ENCODE assay signal across 8 cellular contexts in the genomic region with DNA sequence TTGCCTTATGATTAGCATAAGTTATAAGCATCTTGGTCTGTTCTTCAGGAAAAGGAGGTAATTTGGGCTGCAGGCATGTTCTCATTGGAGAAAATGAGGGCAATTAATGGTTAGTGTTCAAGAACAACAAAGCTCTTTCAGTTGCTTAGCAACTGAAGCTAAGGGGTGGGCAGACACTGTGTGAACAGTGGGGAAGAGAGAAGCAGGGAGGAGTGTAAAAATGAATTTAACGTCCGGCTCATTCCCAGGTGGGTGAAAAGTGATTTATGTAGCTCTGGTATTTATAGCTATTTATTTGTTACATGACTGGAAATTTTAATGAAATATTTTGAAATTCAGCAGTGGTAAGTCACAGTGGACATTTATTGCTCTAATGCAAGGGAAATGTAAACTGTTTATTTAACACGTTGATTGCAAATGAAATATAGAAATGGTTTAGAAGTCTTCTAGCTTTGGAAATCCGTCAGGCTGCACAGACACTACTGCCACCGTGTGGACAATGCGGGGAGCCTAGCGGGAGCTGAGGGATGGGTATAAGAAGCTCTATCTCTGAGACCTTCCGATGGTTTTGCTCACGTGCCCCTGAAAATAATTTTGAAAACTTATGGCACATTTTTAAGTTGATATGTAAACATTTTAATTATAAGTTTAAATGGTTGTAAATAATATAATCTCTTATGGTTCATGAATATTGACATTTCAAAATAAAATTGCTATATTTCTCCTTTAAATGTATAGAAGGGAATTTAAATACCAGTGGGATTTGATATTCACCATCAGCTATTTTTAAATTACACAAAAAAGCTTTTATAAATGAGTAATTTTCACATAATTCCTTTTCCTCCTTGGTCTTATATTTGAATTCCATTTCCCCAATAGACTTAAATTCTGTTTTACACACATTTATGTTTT. TPM values are rescaled to one million over a fixed set of nuclear protein-coding genes. Genes with fewer than 3 reads are reported as not detected.
DNase-seq lines count a peak whose midpoint lies in the region; ATAC-seq and TF ChIP-seq lines count a peak whose summit lies in the region.

No MANE protein-coding gene starts in this region.

- CTCF ChIA-PET in activated naive CD4-positive, alpha-beta T cell treated with anti-CD3 and anti-CD28 coated beads, Interleukin-2, amount 10 ng/mL, durations not matched to agents 7 days and 5 days (lab: Charles Lee), result interaction anchor here (0.6 to 1.6 kb wide), 34 partner anchors 8 to 620 kb away, joined by 3 to 20 read pairs (median 4); no protein-coding TSS in a partner anchor

- peaks cover 15% of the 10 kb centered on the region for H3K27me3 Mint-ChIP-seq in activated naive CD4-positive, alpha-beta T cell treated with anti-CD3 and anti-CD28 coated beads, Interleukin-2, amount 10 ng/mL, durations not matched to agents 7 days and 5 days

- no peaks in the 10 kb centered on the region for H3K36me3 Mint-ChIP-seq in activated naive CD4-positive, alpha-beta T cell treated with anti-CD3 and anti-CD28 coated beads, Interleukin-2, amount 10 ng/mL, durations not matched to agents 7 days and 5 days

- intact Hi-C loops in posterior vena cava (cut with DNase I), result loop anchor here in 1 of 2 donors (5.0 kb wide), 1 partner anchor 394 kb away; no protein-coding TSS in a partner anchor

- peak; percentile 83 for ATAC-seq in HG02588 (IDR thresholded peaks at IDR 0.05; ENCODE audit: unreplicated experiment)

- no peaks in the 10 kb centered on the region for H3K9me3 Mint-ChIP-seq in activated naive CD4-positive, alpha-beta T cell treated with anti-CD3 and anti-CD28 coated beads, Interleukin-2, amount 10 ng/mL, durations not matched to agents 7 days and 5 days

- no peak overlapping the region for H3K4me3 ChIP-seq in NB4 (ENCODE audit: low read depth, low read length)

- TF ChIP-seq POLR2A in NB4 (IDR thresholded peaks at IDR 0.05; ENCODE audit: extremely low read depth, insufficient read length), result no peak

- peak; percentile 76 for DNase-seq in NB4 (ENCODE audit: low read depth)
- peak; percentile 75 for DNase-seq in SK-N-DZ (ENCODE audit: low spot score)
- peak; percentile 82 for DNase-seq in activated naive CD4-positive, alpha-beta T cell treated with anti-CD3 and anti-CD28 coated beads, Interleukin-2, amount 10 ng/mL, durations not matched to agents 7 days and 5 days
- DNase-seq in glomerular visceral epithelial cell (ENCODE audit: extremely low spot score), result peak; percentile 77
- peak; percentile 91 for DNase-seq in posterior vena cava (ENCODE audit: low spot score)
- peak; percentile 81 for DNase-seq in ureter (ENCODE audit: low spot score)

- TF ChIP-seq CTCF in GM12874 (IDR thresholded peaks at IDR 0.05; ENCODE audit: insufficient read depth, low read depth, low read length) (peak; percentile 79), NB4 (IDR thresholded peaks at IDR 0.05; ENCODE audit: low read depth, low read length) (peak; percentile 98)

- H3K4me3 Mint-ChIP-seq in activated naive CD4-positive, alpha-beta T cell treated with anti-CD3 and anti-CD28 coated beads, Interleukin-2, amount 10 ng/mL, durations not matched to agents 7 days and 5 days, result no peak overlapping the region

- H3K27ac Mint-ChIP-seq in activated naive CD4-positive, alpha-beta T cell treated with anti-CD3 and anti-CD28 coated beads, Interleukin-2, amount 10 ng/mL, durations not matched to agents 7 days and 5 days, result no peak overlapping the region

- H3K4me1 Mint-ChIP-seq in activated naive CD4-positive, alpha-beta T cell treated with anti-CD3 and anti-CD28 coated beads, Interleukin-2, amount 10 ng/mL, durations not matched to agents 7 days and 5 days, result peaks cover 3% of the 10 kb centered on the region

RNA-seq across cellular contexts. Expression of gene E2F7, which starts 54.5 kb away (rescaled TPM):
- 9.2 and 13.4 TPM in 2 replicates for polyA plus RNA-seq in SK-N-DZ (2014; cell fraction: cytosol; rRNA removed)
- polyA plus RNA-seq in SK-N-DZ (2014; cell fraction: nucleus; rRNA removed), result 19.2 and 20.1 TPM in 2 replicates
- total RNA-seq in posterior vena cava, result under 1 TPM; 0.09 to 0.24 TPM
- 1.7 TPM for total RNA-seq in ureter
